8 cellular contexts compared by ENCODE assay signal in genomic region chr2:216693414-216694100, GRCh38. TPM values are rescaled to one million over a fixed set of nuclear protein-coding genes. Genes with fewer than 3 reads are reported as not detected.
A peak's percentile ranks its signal among the peaks of the same experiment; 100 is the strongest.
DNase-seq lines count a peak whose midpoint lies in the region; ATAC-seq and TF ChIP-seq lines count a peak whose summit lies in the region.

No MANE protein-coding gene starts in this region.

- peak; percentile 53 for DNase-seq in NCI-H2171 treated with DMSO at 0.1 percent for 48 hours (lab: John Stamatoyannopoulos, UW)
- DNase-seq in NCI-H2171 (lab: John Stamatoyannopoulos, UW) = no peak
- DNase-seq in glutamatergic neuron = no peak
- DNase-seq in spleen = no peak
- no peak for DNase-seq in NOMO-1 (lab: John Stamatoyannopoulos, UW; ENCODE audit: unreplicated experiment in 2 of 2)
- no peak for DNase-seq in COLO829 (ENCODE audit: low spot score)
- DNase-seq in GM19238 (ENCODE audit: insufficient read length, low spot score) = no peak

- peak overlapping the region; percentile 20 to 68 (median 42) for H3K4me3 ChIP-seq in spleen

- H3K27ac ChIP-seq in spleen = peak overlapping the region in 6 of 8 donors; percentile 61 to 81 (median 68)

- TF ChIP-seq CTCF in glutamatergic neuron (IDR thresholded peaks at IDR 0.05; ENCODE audit: partially characterized antibody, unreplicated experiment) (no peak), spleen (IDR thresholded peaks at IDR 0.05 in 8 of 11, conservative IDR thresholded peaks at IDR 0.05 in 3 of 11) (no peak)

- peak; percentile 1 for ATAC-seq in SK-N-SH treated with all-trans-retinoic acid at 6 μM for 48 hours

- no peaks in the 10 kb centered on the region for H3K36me3 Mint-ChIP-seq in glutamatergic neuron (ENCODE audit: unreplicated experiment)

- no peak overlapping the region for H3K27ac Mint-ChIP-seq in glutamatergic neuron (ENCODE audit: unreplicated experiment)

- H3K4me1 Mint-ChIP-seq in glutamatergic neuron (ENCODE audit: low read depth, unreplicated experiment) = peaks cover 30% of the 10 kb centered on the region

- no peaks in the 10 kb centered on the region for H3K36me3 ChIP-seq in spleen

- H3K9me3 Mint-ChIP-seq in glutamatergic neuron (ENCODE audit: unreplicated experiment) = peaks cover 2% of the 10 kb centered on the region

- no peak for TF ChIP-seq POLR2A in spleen (IDR thresholded peaks at IDR 0.05)

- peak overlapping the region; percentile 96 for H3K4me3 Mint-ChIP-seq in glutamatergic neuron (ENCODE audit: unreplicated experiment)

- peaks cover 10% of the 10 kb centered on the region for H3K27me3 Mint-ChIP-seq in glutamatergic neuron (ENCODE audit: unreplicated experiment)

- no peaks in the 10 kb centered on the region for H3K9me3 ChIP-seq in spleen

- H3K4me1 ChIP-seq in spleen = peaks cover 25 to 81% (median 43%) of the 10 kb centered on the region in 6 donors

- 4 to 7% (median 4%) methylated on average over 15 of the region's 15 CpGs for WGBS in spleen, 5 donors

- intact Hi-C loops in spleen (cut with DNase I; ENCODE audit: low total_unique reads) = loop anchor here (10.0 kb wide), 1 partner anchor 471 kb away; no protein-coding TSS in a partner anchor

- H3K27me3 ChIP-seq in spleen (replicated peaks in 1 of 7) = peaks cover 0 to 100% (median 36%) of the 10 kb centered on the region in 7 donors

TF ChIP-seq in SK-N-SH treated with all-trans-retinoic acid at 6 μM for 48 hours, 23 proteins besides CTCF, POLR2A, EP300 and RAD21:
- TF ChIP-seq, protein P1, sequence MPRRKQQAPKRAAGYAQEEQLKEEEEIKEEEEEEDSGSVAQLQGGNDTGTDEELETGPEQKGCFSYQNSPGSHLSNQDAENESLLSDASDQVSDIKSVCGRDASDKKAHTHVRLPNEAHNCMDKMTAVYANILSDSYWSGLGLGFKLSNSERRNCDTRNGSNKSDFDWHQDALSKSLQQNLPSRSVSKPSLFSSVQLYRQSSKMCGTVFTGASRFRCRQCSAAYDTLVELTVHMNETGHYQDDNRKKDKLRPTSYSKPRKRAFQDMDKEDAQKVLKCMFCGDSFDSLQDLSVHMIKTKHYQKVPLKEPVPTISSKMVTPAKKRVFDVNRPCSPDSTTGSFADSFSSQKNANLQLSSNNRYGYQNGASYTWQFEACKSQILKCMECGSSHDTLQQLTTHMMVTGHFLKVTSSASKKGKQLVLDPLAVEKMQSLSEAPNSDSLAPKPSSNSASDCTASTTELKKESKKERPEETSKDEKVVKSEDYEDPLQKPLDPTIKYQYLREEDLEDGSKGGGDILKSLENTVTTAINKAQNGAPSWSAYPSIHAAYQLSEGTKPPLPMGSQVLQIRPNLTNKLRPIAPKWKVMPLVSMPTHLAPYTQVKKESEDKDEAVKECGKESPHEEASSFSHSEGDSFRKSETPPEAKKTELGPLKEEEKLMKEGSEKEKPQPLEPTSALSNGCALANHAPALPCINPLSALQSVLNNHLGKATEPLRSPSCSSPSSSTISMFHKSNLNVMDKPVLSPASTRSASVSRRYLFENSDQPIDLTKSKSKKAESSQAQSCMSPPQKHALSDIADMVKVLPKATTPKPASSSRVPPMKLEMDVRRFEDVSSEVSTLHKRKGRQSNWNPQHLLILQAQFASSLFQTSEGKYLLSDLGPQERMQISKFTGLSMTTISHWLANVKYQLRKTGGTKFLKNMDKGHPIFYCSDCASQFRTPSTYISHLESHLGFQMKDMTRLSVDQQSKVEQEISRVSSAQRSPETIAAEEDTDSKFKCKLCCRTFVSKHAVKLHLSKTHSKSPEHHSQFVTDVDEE (CRISPR knock-in tag; IDR thresholded peaks at IDR 0.05) = no peak
- TF ChIP-seq OSR1 (CRISPR knock-in tag; IDR thresholded peaks at IDR 0.05) (no peak), ZC3H10 (CRISPR knock-in tag; IDR thresholded peaks at IDR 0.05) (no peak), PATZ1 (CRISPR knock-in tag; IDR thresholded peaks at IDR 0.05; ENCODE audit: borderline replicate concordance) (no peak), ZFP3 (CRISPR knock-in tag; IDR thresholded peaks at IDR 0.05) (no peak), ARNTL (CRISPR knock-in tag; IDR thresholded peaks at IDR 0.05; ENCODE audit: borderline replicate concordance, low read depth) (no peak), PPARA (CRISPR knock-in tag; IDR thresholded peaks at IDR 0.05; ENCODE audit: borderline replicate concordance) (no peak), TCF4 (CRISPR knock-in tag; IDR thresholded peaks at IDR 0.05; ENCODE audit: borderline replicate concordance) (no peak), CSDC2 (CRISPR knock-in tag; IDR thresholded peaks at IDR 0.05) (no peak), ZFP30 (CRISPR knock-in tag; IDR thresholded peaks at IDR 0.05) (no peak), CREB5 (CRISPR knock-in tag; IDR thresholded peaks at IDR 0.05; ENCODE audit: low read depth) (no peak), ESRRG (CRISPR knock-in tag; IDR thresholded peaks at IDR 0.05) (no peak), TOX (CRISPR knock-in tag; IDR thresholded peaks at IDR 0.05; ENCODE audit: borderline replicate concordance) (no peak)
- TF ChIP-seq, protein P2, sequence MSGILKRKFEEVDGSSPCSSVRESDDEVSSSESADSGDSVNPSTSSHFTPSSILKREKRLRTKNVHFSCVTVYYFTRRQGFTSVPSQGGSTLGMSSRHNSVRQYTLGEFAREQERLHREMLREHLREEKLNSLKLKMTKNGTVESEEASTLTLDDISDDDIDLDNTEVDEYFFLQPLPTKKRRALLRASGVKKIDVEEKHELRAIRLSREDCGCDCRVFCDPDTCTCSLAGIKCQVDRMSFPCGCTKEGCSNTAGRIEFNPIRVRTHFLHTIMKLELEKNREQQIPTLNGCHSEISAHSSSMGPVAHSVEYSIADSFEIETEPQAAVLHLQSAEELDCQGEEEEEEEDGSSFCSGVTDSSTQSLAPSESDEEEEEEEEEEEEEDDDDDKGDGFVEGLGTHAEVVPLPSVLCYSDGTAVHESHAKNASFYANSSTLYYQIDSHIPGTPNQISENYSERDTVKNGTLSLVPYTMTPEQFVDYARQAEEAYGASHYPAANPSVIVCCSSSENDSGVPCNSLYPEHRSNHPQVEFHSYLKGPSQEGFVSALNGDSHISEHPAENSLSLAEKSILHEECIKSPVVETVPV (CRISPR knock-in tag; IDR thresholded peaks at IDR 0.05) = no peak
- TF ChIP-seq, protein P3, sequence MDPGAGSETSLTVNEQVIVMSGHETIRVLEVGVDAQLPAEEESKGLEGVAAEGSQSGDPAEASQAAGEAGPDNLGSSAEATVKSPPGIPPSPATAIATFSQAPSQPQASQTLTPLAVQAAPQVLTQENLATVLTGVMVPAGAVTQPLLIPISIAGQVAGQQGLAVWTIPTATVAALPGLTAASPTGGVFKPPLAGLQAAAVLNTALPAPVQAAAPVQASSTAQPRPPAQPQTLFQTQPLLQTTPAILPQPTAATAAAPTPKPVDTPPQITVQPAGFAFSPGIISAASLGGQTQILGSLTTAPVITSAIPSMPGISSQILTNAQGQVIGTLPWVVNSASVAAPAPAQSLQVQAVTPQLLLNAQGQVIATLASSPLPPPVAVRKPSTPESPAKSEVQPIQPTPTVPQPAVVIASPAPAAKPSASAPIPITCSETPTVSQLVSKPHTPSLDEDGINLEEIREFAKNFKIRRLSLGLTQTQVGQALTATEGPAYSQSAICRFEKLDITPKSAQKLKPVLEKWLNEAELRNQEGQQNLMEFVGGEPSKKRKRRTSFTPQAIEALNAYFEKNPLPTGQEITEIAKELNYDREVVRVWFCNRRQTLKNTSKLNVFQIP (CRISPR knock-in tag; IDR thresholded peaks at IDR 0.05; ENCODE audit: borderline replicate concordance, low read depth) = no peak

RNA-seq across cellular contexts. Expression of gene IGFBP5, which starts 1.8 kb away (rescaled TPM):
- 0.51 TPM for total RNA-seq in glutamatergic neuron (ENCODE audit: unreplicated experiment)
- total RNA-seq in spleen = 100 to 1,000 TPM in 1 of 7 donors, 10 to 100 TPM in 6; 23.4 to 114 (median 34.5) TPM
- polyA plus RNA-seq in spleen = 10 to 100 TPM in 2 of 3 donors, 1 to 10 TPM in 1; 5.0 to 18.1 (median 15.6) TPM

Comparison
In these comparisons a context has a peak if more than half of its experiments do, and no peak if none do; other contexts are left out.
1. RNA of gene IGFBP5, which starts 1.8 kb away (total RNA-seq): 23.4 to 114 TPM in spleen; 0.51 TPM in glutamatergic neuron (single experiment); every median in the first group is over 10 times any median in the second.